ENCODE assay signal across 8 cellular contexts in the genomic region with DNA sequence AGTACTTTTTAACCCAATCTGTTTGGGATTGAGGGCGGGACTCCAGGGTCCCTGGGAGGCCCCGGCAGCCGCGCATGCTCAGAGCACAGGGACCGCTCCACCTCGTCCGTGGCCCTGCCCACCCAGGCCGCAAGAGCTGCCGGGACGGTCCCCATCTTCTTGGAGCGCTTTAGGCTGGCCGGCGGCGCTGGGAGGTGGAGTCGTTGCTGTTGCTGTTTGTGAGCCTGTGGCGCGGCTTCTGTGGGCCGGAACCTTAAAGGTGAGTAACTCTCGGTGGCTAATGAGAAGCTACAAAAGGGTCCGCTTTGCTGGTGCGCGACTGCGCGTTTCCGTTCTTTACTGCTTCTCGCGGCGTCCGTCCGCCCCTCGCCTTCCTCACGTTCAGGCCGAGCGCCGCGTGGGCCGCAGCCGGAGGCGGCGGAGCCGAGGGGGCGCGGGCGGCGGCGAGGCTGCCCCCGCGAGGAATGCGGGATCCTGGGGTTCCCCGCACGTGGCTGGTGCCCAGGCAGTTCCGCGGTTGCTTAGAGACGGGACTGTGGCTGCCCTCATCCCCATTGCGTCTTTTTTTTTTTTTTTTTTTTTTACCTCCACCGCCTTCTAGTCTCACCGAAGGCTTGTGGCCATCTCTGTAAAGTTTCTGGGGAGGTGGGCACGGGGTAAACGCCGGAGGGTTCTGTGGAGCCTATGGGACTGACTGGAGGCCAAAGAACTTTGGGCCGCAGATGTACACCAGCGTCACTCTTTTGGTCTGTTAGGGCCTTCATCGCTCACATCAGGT. TPM values are rescaled to one million over a fixed set of nuclear protein-coding genes. Genes with fewer than 3 reads are reported as not detected.
DNase-seq lines count a peak whose midpoint lies in the region; ATAC-seq and TF ChIP-seq lines count a peak whose summit lies in the region.

A gene (plus strand): TSS at position 154 of the 778 bp plus-strand sequence. CDS start 2,090 bp downstream, outside the sequence.

- peak within 1 kb of the TSS; percentile 67 for H3K4me3 ChIP-seq in astrocyte of the cerebellum (ENCODE audit: low read depth, low read length)

- in situ Hi-C loops in astrocyte of the cerebellum (cut with HindIII; ENCODE audit: low sequenced_read_pairs): no loop called here

- TF ChIP-seq CTCF in astrocyte of the cerebellum (IDR thresholded peaks at IDR 0.05; ENCODE audit: low read depth, low read length, missing control alignments): no peak

- DNase-seq in NCI-H2029 (lab: John Stamatoyannopoulos, UW) (peak; percentile 85), T-helper 9 cell (peak; percentile 84), astrocyte of the cerebellum (ENCODE audit: low read depth) (peak; percentile 82), hepatic stellate cell (ENCODE audit: low spot score) (peak; percentile 96), renal cortical epithelial cell (ENCODE audit: low read depth) (peak; percentile 86), OCI-M2 (lab: John Stamatoyannopoulos, UW; ENCODE audit: unreplicated experiment) (no peak)

- ATAC-seq in GM18502 (IDR thresholded peaks at IDR 0.05; ENCODE audit: poor library complexity, unreplicated experiment): peak; percentile 95
- ATAC-seq in HG02943 (IDR thresholded peaks at IDR 0.05; ENCODE audit: low read depth, unreplicated experiment): peak; percentile 96

RNA-seq across cellular contexts. Expression of the gene that starts here (rescaled TPM):
- 87.2 and 139 TPM in 2 replicates for total RNA-seq in renal cortical epithelial cell
